10 cellular contexts compared by ENCODE assay signal in the genomic region with DNA sequence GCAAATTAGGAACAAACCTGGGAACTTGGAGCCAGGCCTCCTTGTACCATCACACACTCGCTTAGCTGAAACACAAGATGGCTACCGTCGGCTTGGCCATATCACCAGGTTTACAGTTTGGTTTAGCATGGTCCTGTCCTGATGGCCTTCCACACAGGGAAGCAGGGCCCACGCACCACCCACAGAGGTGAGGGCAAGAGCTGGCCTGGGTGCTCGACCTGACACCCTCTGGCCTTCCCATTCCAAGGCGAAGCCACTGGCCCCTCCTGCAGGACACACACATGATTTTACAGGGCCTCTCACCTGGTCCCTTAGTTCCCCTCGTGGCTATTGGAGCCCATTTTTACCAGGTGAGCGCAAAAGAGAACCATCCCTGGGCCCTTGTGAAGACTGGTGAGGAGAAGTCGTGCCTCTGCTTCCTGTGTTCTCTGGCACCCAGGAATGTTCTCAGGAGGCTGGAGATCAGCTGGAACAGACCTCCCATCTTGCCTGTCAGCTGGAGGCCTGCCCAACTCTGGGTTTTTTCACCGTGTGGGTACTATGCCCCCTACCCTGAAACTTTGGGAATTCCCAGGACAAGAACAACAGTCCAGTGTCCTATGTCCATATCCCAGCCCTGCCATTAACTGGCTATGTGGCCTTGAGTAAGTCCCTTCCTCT. TPM values are rescaled to one million over a fixed set of nuclear protein-coding genes. Genes with fewer than 3 reads are reported as not detected.
DNase-seq lines count a peak whose midpoint lies in the region; ATAC-seq and TF ChIP-seq lines count a peak whose summit lies in the region.
"Had no signal": no experiment of that assay in that cellular context is flagged by ENCODE, and none has a peak within 500 bp of the region (broad histone marks: within the 10 kb centered on the region; RNA-seq: fewer than 3 reads in every experiment).

No MANE protein-coding gene starts in this region.

- DNase-seq in RWPE1 (ENCODE audit: low spot score) (no peak), ascending aorta (ENCODE audit: low spot score in 2 of 2) (no peak), mesothelial cell of epicardium (ENCODE audit: low spot score in 2 of 2, unreplicated experiment in 2 of 2) (no peak), spleen (peak; percentile 44), DMS79 treated with DMSO at 0.1 percent for 48 hours (lab: John Stamatoyannopoulos, UW) (no peak)
- DNase-seq: naive B cell; NCI-H82; stimulated activated naive CD4-positive, alpha-beta T cell had no signal

- H3K9me3 ChIP-seq in ascending aorta, result no peaks in the 10 kb centered on the region
- H3K9me3 ChIP-seq in spleen, result no peaks in the 10 kb centered on the region

- no peak for TF ChIP-seq POLR2A in spleen (IDR thresholded peaks at IDR 0.05)

- TF ChIP-seq CTCF in RWPE1 (conservative IDR thresholded peaks at IDR 0.05; ENCODE audit: low read depth), result no peak
- no peak for TF ChIP-seq CTCF in ascending aorta (IDR thresholded peaks at IDR 0.05)
- TF ChIP-seq CTCF in mesothelial cell of epicardium (IDR thresholded peaks at IDR 0.05; ENCODE audit: unreplicated experiment), result no peak
- no peak for TF ChIP-seq CTCF in spleen (IDR thresholded peaks at IDR 0.05 in 8 of 11, conservative IDR thresholded peaks at IDR 0.05 in 3 of 11)

- ATAC-seq in GM21390 (IDR thresholded peaks at IDR 0.05; ENCODE audit: unreplicated experiment) (no peak), GM18498 (IDR thresholded peaks at IDR 0.05; ENCODE audit: unreplicated experiment) (no peak)

- POLR2A ChIA-PET in RWPE1 (lab: Yijun Ruan, JAX; ENCODE audit: low non-redundant PET), result no interaction called here

- no peak overlapping the region for H3K4me3 Mint-ChIP-seq in mesothelial cell of epicardium
- H3K4me3 Mint-ChIP-seq: naive B cell had no signal

- H3K9me3 Mint-ChIP-seq in mesothelial cell of epicardium, result no peaks in the 10 kb centered on the region
- H3K9me3 Mint-ChIP-seq: naive B cell had no signal

- H3K36me3 ChIP-seq in ascending aorta (no peaks in the 10 kb centered on the region), spleen (peaks cover 0 to 18% (median 0%) of the 10 kb centered on the region in 6 donors)

- H3K27me3 ChIP-seq in ascending aorta (no peaks in the 10 kb centered on the region), spleen (replicated peaks in 1 of 7) (no peaks in the 10 kb centered on the region)

- no peaks in the 10 kb centered on the region for H3K27me3 Mint-ChIP-seq in mesothelial cell of epicardium (ENCODE audit: low read depth)
- H3K27me3 Mint-ChIP-seq: naive B cell had no signal

- H3K4me3 ChIP-seq in ascending aorta (no peak overlapping the region), spleen (no peak overlapping the region)

- H3K27ac ChIP-seq in RWPE1 (peak overlapping the region; percentile 81), ascending aorta (peak overlapping the region; percentile 45 to 57), spleen (no peak overlapping the region)

- CTCF ChIA-PET in RWPE1 (lab: Yijun Ruan, JAX), result interaction anchor here (0.6 kb wide), 1 partner anchor 598 kb away, joined by 3 read pairs; no protein-coding TSS in a partner anchor

- intact Hi-C loops in ascending aorta (cut with DNase I), result loop anchor here (5.0 kb wide), 5 partner anchors 52 to 617 kb away; no protein-coding TSS in a partner anchor
- intact Hi-C loops in spleen (cut with DNase I; ENCODE audit: low total_unique reads), result no loop called here

- H3K27ac Mint-ChIP-seq in mesothelial cell of epicardium, result peak overlapping the region; percentile 94

- no peaks in the 10 kb centered on the region for H3K36me3 Mint-ChIP-seq in mesothelial cell of epicardium

- H3K4me1 Mint-ChIP-seq in mesothelial cell of epicardium, result peaks cover 41% of the 10 kb centered on the region
- H3K4me1 Mint-ChIP-seq: naive B cell had no signal

- H3K4me1 ChIP-seq in ascending aorta (peaks cover 10 to 58% of the 10 kb centered on the region in 2 donors), spleen (peaks cover 0 to 50% (median 21%) of the 10 kb centered on the region in 6 donors)

- WGBS in spleen, 5 donors, result 85 to 95% (median 90%) methylated on average over 10 of the region's 10 CpGs

RNA-seq across cellular contexts. Expression of a gene that starts 53.0 kb away (rescaled TPM):
- 185 TPM for total RNA-seq in ascending aorta
- 60.3 to 62.3 TPM (median 60.5 TPM) in 3 replicates for total RNA-seq in mesothelial cell of epicardium
- total RNA-seq in spleen, result 100 to 1,000 TPM in 3 of 7 donors, 10 to 100 TPM in 4; 53.0 to 134 (median 97.1) TPM
- polyA plus RNA-seq in spleen, result 10 to 100 TPM in 1 of 3 donors, 1 to 10 TPM in 2; 3.2 to 14.8 (median 4.7) TPM

Comparison
In these comparisons a context has a peak if more than half of its experiments do, and no peak if none do; other contexts are left out.
1. H3K27ac ChIP-seq: peak in RWPE1 (single experiment) and ascending aorta (2 of 2); none in spleen (0 of 8).